18 cellular contexts compared by ENCODE assay signal in the genomic region with DNA sequence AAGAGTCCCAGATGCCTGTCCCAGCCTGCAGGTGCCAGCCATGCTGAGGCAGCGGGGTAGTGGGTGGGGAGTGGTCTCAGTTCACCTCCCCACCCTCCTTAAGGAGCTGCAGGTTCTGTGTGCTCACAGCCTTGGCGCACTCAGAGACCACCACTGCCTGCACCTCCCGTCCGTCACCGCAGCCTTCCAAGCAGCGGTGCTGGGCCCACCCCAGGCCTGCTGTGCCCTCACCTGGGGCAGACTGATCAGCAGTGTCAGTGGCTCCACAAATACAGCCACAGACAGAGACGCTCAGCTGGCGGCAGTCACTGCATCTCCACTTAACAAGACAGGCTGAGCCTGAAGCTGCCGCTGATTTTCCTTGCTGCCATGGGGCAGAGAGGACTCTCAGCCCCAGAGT.
DNase-seq lines count a peak whose midpoint lies in the region; ATAC-seq, FAIRE-seq and TF ChIP-seq lines count a peak whose summit lies in the region.
"Had no signal": no experiment of that assay in that cellular context is flagged by ENCODE, and none has a peak within 500 bp of the region (broad histone marks: within the 10 kb centered on the region; RNA-seq: fewer than 3 reads in every experiment).

No MANE protein-coding gene starts in this region.

- no peak overlapping the region for H3K4me3 ChIP-seq in HEK293 (ENCODE audit: low read depth, low read length)
- no peak overlapping the region for H3K4me3 ChIP-seq in rectal smooth muscle tissue (ENCODE audit: low read length)
- H3K4me3 ChIP-seq: SJCRH30 had no signal

- peaks cover 33% of the 10 kb centered on the region for H3K9me3 Mint-ChIP-seq in glutamatergic neuron (ENCODE audit: unreplicated experiment)
- H3K9me3 Mint-ChIP-seq: CD4-positive, alpha-beta memory T cell had no signal

- no peak for TF ChIP-seq POLR2A in GM12891 (IDR thresholded peaks at IDR 0.05; ENCODE audit: low read depth, low read length)

- no peak overlapping the region for H3K4me3 Mint-ChIP-seq in glutamatergic neuron (ENCODE audit: unreplicated experiment)
- H3K4me3 Mint-ChIP-seq: CD4-positive, alpha-beta memory T cell had no signal

- ATAC-seq in GM21423 (IDR thresholded peaks at IDR 0.05; ENCODE audit: unreplicated experiment), result no peak
- ATAC-seq: HepG2 had no signal

- H3K27ac ChIP-seq in HEK293 (ENCODE audit: extremely low read depth, low read depth, low read length) (no peak overlapping the region), angular gyrus (ENCODE audit: low read depth, low read length) (peak overlapping the region; percentile 24), rectal smooth muscle tissue (ENCODE audit: low read depth, low read length) (peak overlapping the region; percentile 92)
- H3K27ac ChIP-seq: SJCRH30 had no signal

- H3K36me3 Mint-ChIP-seq in glutamatergic neuron (ENCODE audit: unreplicated experiment), result peaks cover 14% of the 10 kb centered on the region

- DNase-seq in glutamatergic neuron, result no peak
- no peak for DNase-seq in foreskin melanocyte
- DNase-seq in GM12891 (ENCODE audit: insufficient read length, low spot score), result no peak
- DNase-seq in medulla oblongata (ENCODE audit: extremely low spot score), result no peak
- DNase-seq: ACHN; CD4-positive, alpha-beta memory T cell; H7; Karpas-422; MM.1S; NCI-H2029; NCI-H524; RPMI8226; SJCRH30 had no signal

- no peaks in the 10 kb centered on the region for H3K9me3 ChIP-seq in HEK293 (ENCODE audit: control insufficient read depth, insufficient read depth, low read depth, low read length)
- H3K9me3 ChIP-seq: SJCRH30 had no signal

- H3K36me3 ChIP-seq in HEK293 (ENCODE audit: control insufficient read depth in 2 of 2, insufficient read depth in 1 of 2, low read length in 2 of 2) (peaks cover 0 to 44% of the 10 kb centered on the region in 2 experiments; a peak in 2 of 3 replicates), rectal smooth muscle tissue (ENCODE audit: control insufficient read depth, insufficient read depth, low read length) (peaks cover 22% of the 10 kb centered on the region)

- no peak for FAIRE-seq in GM12891 (lab: Jason Lieb, UNC)
- FAIRE-seq: HepG2 had no signal

- H3K4me1 ChIP-seq in HEK293 (ENCODE audit: control insufficient read depth, insufficient read depth, low read length), result no peaks in the 10 kb centered on the region
- H3K4me1 ChIP-seq in rectal smooth muscle tissue (ENCODE audit: control insufficient read depth, insufficient read depth, low read length), result peaks cover 41% of the 10 kb centered on the region
- H3K4me1 ChIP-seq: SJCRH30 had no signal

- no peak overlapping the region for H3K9ac ChIP-seq in rectal smooth muscle tissue (ENCODE audit: low read length)

- peaks cover 41% of the 10 kb centered on the region for H3K4me1 Mint-ChIP-seq in glutamatergic neuron (ENCODE audit: low read depth, unreplicated experiment)

- H3K27ac Mint-ChIP-seq in glutamatergic neuron (ENCODE audit: unreplicated experiment), result peak overlapping the region; percentile 64

- no peaks in the 10 kb centered on the region for H3K27me3 ChIP-seq in rectal smooth muscle tissue (ENCODE audit: control insufficient read depth, insufficient read depth, low read length)
- H3K27me3 ChIP-seq: SJCRH30 had no signal

- POLR2A ChIA-PET in HEK293 (lab: Yijun Ruan, JAX), result no interaction called here

- H3K27me3 Mint-ChIP-seq in glutamatergic neuron (ENCODE audit: unreplicated experiment), result peaks cover 25% of the 10 kb centered on the region
- H3K27me3 Mint-ChIP-seq: CD4-positive, alpha-beta memory T cell had no signal

- CTCF ChIA-PET in HEK293 (lab: Yijun Ruan, JAX), result interaction anchor here (0.6 to 0.7 kb wide), 2 partner anchors 13 to 61 kb away, joined by 3 to 4 read pairs; no protein-coding TSS in a partner anchor

- no peak for TF ChIP-seq CTCF in HEK293 (tag by site-specific recombination; IDR thresholded peaks at IDR 0.05)
- no peak for TF ChIP-seq CTCF in glutamatergic neuron (IDR thresholded peaks at IDR 0.05; ENCODE audit: partially characterized antibody, unreplicated experiment)

TF ChIP-seq in HEK293, 187 proteins besides CTCF, POLR2A, EP300 and RAD21:
- TF ChIP-seq ZNF433 (tag by site-specific recombination; IDR thresholded peaks at IDR 0.05; ENCODE audit: low read depth) (no peak), ZIC2 (tag by site-specific recombination; IDR thresholded peaks at IDR 0.05) (peak; percentile 57), ZNF112 (tag by site-specific recombination; IDR thresholded peaks at IDR 0.05) (no peak), KLF10 (tag by site-specific recombination; IDR thresholded peaks at IDR 0.05) (no peak), GLI2 (tag by site-specific recombination; IDR thresholded peaks at IDR 0.05; ENCODE audit: borderline replicate concordance, low read depth) (no peak)

TF ChIP-seq in GM12891, 5 proteins besides CTCF, POLR2A, EP300 and RAD21:
- no peak for TF ChIP-seq PAX5 (IDR thresholded peaks at IDR 0.05; ENCODE audit: insufficient read depth, low read length, severe bottlenecking)
- TF ChIP-seq SPI1 (IDR thresholded peaks at IDR 0.05; ENCODE audit: low read depth, low read length), result no peak
